In the genomic region with DNA sequence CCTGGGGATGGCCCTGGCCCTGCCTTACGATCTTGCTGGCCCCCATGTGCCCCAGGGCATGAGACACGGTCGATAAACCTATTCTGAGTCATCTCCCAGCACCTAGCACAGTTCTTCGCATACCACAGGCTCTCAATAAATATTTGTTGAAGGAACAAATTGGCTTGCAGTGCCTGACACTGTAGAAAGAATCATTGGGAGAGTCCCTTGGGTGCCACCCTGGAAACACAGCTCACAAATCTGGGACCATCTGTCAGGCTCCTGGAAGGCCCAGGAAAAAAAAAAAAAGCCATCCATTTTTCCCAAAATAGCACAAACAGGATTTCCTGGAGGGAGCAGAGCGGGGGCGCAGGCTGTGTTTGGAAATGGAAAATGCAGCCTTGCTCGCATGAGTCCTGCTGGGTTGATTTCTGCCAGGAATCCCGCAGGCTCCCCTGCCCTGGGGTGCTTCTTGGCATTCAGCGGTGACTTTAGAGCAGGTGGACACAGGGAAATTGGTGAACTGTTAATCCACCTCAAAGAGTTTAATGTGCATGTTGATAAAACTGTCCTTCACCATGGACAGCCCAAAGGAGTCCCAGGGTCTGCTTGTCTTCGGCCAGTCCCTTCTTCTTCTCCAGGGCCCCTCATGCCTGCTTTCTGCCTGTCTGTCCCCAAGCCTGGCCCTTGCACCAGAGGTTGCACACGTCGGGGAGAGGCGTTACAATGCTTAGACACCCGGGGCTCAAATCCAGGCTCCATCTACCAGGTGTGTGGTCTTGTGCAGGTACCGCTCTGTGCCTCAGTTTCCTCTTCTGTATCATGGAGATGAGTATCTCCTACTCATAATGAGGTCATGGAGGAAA, we compare ENCODE assay signal across 10 cellular contexts.
A peak's percentile ranks its signal among the peaks of the same experiment; 100 is the strongest.
DNase-seq lines count a peak whose midpoint lies in the region; ATAC-seq, FAIRE-seq and TF ChIP-seq lines count a peak whose summit lies in the region.
"Had no signal": no experiment of that assay in that cellular context is flagged by ENCODE, and none has a peak within 500 bp of the region (broad histone marks: within the 10 kb centered on the region; RNA-seq: fewer than 3 reads in every experiment).

No MANE protein-coding gene starts in this region.

- POLR2A ChIA-PET in A549 (lab: Yijun Ruan, JAX): no interaction called here

- ATAC-seq in A549 (peak in 1 of 2 experiments; percentile 55; a peak in 3 of 6 replicates), lung (ENCODE audit: insufficient read depth, low FRiP score) (peak; percentile 11), HG03565 (IDR thresholded peaks at IDR 0.05; ENCODE audit: unreplicated experiment) (no peak), HG02610 (IDR thresholded peaks at IDR 0.05; ENCODE audit: unreplicated experiment) (no peak), HG02885 (IDR thresholded peaks at IDR 0.05; ENCODE audit: poor library complexity, unreplicated experiment) (no peak)

- WGBS in A549 (ENCODE audit: missing lambda C conversion rate): 52% methylated on average over 15 of the region's 15 CpGs
- WGBS in lung, 2 donors: 53 to 74% methylated on average over 15 of the region's 15 CpGs

- TF ChIP-seq EP300 in A549 (IDR thresholded peaks at IDR 0.05): no peak

- H3K9me3 ChIP-seq in A549 (no peaks in the 10 kb centered on the region), lung (ENCODE audit: control insufficient read depth in 2 of 2, insufficient read depth in 1 of 2, low read length in 1 of 2) (no peaks in the 10 kb centered on the region)

- H3K27ac ChIP-seq in A549 (no peak overlapping the region), lung (ENCODE audit: low read depth in 1 of 2, low read length in 1 of 2) (no peak overlapping the region)

- no peak for TF ChIP-seq CTCF in A549 (IDR thresholded peaks at IDR 0.05)
- TF ChIP-seq CTCF in lung (IDR thresholded peaks at IDR 0.05; ENCODE audit: control extremely low read depth, extremely low read depth): no peak

- no peaks in the 10 kb centered on the region for H3K36me3 ChIP-seq in lung (ENCODE audit: control insufficient read depth in 2 of 2, insufficient read depth in 2 of 2, low read length in 2 of 2)

- no peak for TF ChIP-seq POLR2A in A549 (IDR thresholded peaks at IDR 0.05; ENCODE audit: low read length)

- H3K27me3 ChIP-seq in lung (ENCODE audit: control insufficient read depth, insufficient read depth): no peaks in the 10 kb centered on the region

- no peak for FAIRE-seq in A549 (lab: Jason Lieb, UNC)

- H3K4me3 ChIP-seq in A549: no peak overlapping the region
- H3K4me3 ChIP-seq in lung: no peak overlapping the region

- CTCF ChIA-PET in A549 (lab: Yijun Ruan, JAX): interaction anchor here (0.6 kb wide), 1 partner anchor 1512 kb away, joined by 3 read pairs; no protein-coding TSS in a partner anchor

- no peak for DNase-seq in A549 (ENCODE audit: low read depth in 1 of 2, low spot score in 1 of 2)
- peak; percentile 12 for DNase-seq in LoVo (ENCODE audit: low spot score)
- peak; percentile 23 for DNase-seq in amniotic epithelial cell (ENCODE audit: low read depth)
- no peak for DNase-seq in lung (ENCODE audit: low spot score)
- no peak for DNase-seq in pons (ENCODE audit: low spot score)
- DNase-seq: activated effector memory CD4-positive, alpha-beta T cell treated with anti-CD3 and anti-CD28 coated beads, Interleukin-2, amount 50 U/mL, for 16 hours; CD4-positive, CD25-positive, alpha-beta regulatory T cell had no signal

- TF ChIP-seq RAD21 in A549 (conservative IDR thresholded peaks at IDR 0.05 in 1 of 2, IDR thresholded peaks at IDR 0.05 in 1 of 2): no peak

- 0 out of 3 replicates have a peak overlapping the region, but pooled peaks have one; percentile 24 for H3K4me2 ChIP-seq in A549

- H3K4me1 ChIP-seq in A549 (peaks cover 6% of the 10 kb centered on the region; the same call in 1 of the 3 replicates), lung (ENCODE audit: control insufficient read depth in 2 of 2, insufficient read depth in 2 of 2, low read length in 2 of 2) (peaks cover 0 to 5% of the 10 kb centered on the region in 2 donors)

TF ChIP-seq in A549, 52 proteins besides CTCF, POLR2A, EP300 and RAD21:
- TF ChIP-seq TFCP2L1 (CRISPR knock-in tag; IDR thresholded peaks at IDR 0.05) (no peak), MAZ (IDR thresholded peaks at IDR 0.05; ENCODE audit: borderline replicate concordance, low read depth, low read length) (no peak), CHD4 (IDR thresholded peaks at IDR 0.05; ENCODE audit: borderline replicate concordance) (no peak), FOSL2 (IDR thresholded peaks at IDR 0.05) (no peak), FOSL2 (CRISPR knock-in tag; IDR thresholded peaks at IDR 0.05) (0 out of 2 replicates have a peak, but pooled peaks have one; percentile 7)
- TF ChIP-seq, protein P1, sequence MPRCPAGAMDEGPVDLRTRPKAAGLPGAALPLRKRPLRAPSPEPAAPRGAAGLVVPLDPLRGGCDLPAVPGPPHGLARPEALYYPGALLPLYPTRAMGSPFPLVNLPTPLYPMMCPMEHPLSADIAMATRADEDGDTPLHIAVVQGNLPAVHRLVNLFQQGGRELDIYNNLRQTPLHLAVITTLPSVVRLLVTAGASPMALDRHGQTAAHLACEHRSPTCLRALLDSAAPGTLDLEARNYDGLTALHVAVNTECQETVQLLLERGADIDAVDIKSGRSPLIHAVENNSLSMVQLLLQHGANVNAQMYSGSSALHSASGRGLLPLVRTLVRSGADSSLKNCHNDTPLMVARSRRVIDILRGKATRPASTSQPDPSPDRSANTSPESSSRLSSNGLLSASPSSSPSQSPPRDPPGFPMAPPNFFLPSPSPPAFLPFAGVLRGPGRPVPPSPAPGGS (IDR thresholded peaks at IDR 0.05): no peak
- TF ChIP-seq, protein P2, sequence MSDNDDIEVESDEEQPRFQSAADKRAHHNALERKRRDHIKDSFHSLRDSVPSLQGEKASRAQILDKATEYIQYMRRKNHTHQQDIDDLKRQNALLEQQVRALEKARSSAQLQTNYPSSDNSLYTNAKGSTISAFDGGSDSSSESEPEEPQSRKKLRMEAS (IDR thresholded peaks at IDR 0.05): no peak

Comparison
In these comparisons a context has a peak if more than half of its experiments do, and no peak if none do; other contexts are left out.
1. DNase-seq: peak in LoVo (single experiment) and amniotic epithelial cell (single experiment); none in A549 (0 of 2), lung (single experiment) and pons (single experiment).